In the genomic region with DNA sequence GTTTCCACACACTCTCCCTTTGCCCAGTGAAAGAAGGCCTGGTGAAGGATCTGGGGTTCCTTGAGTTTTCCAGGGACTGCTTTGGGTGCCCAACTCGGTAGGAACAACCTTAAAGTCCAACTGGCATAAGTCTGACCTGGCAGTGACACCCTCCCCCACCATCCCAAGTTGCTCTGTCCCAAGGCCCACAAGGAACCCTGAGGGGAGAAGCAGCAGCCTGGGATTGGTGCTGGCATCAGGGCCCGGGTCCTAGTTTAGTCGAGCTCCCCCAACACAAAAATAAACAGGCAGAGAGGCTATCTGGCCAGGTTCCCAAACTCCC, we compare ENCODE assay signal across 8 cellular contexts. TPM values are rescaled to one million over a fixed set of nuclear protein-coding genes. Genes with fewer than 3 reads are reported as not detected.
DNase-seq lines count a peak whose midpoint lies in the region; ATAC-seq and TF ChIP-seq lines count a peak whose summit lies in the region.

No MANE protein-coding gene starts in this region.

- peak overlapping the region; percentile 92 for H3K4me3 Mint-ChIP-seq in CD4-positive, alpha-beta T cell
- peak overlapping the region; percentile 94 to 96 for H3K4me3 Mint-ChIP-seq in effector memory CD8-positive, alpha-beta T cell

- H3K27ac ChIP-seq in CD4-positive, alpha-beta T cell (ENCODE audit: low read depth, low read length), result peak overlapping the region; percentile 49

- peak overlapping the region; percentile 55 for H3K27ac Mint-ChIP-seq in CD4-positive, alpha-beta T cell
- peak overlapping the region; percentile 90 to 97 for H3K27ac Mint-ChIP-seq in effector memory CD8-positive, alpha-beta T cell

- CTCF ChIA-PET in CD4-positive, alpha-beta T cell (lab: Charles Lee), result interaction anchor here (1.4 to 2.0 kb wide), 3 partner anchors 10 to 81 kb away, joined by 3 to 7 read pairs (median 4); a partner anchor contains a TSS

- H3K4me3 ChIP-seq in NB4 (ENCODE audit: low read depth, low read length) (peak overlapping the region; percentile 81), neuron (ENCODE audit: low read length) (peak overlapping the region; percentile 95)

- no peaks in the 10 kb centered on the region for H3K9me3 Mint-ChIP-seq in CD4-positive, alpha-beta T cell
- no peaks in the 10 kb centered on the region for H3K9me3 Mint-ChIP-seq in effector memory CD8-positive, alpha-beta T cell

- no peak for TF ChIP-seq POLR2A in NB4 (IDR thresholded peaks at IDR 0.05; ENCODE audit: extremely low read depth, insufficient read length)

- no peak for DNase-seq in CD4-positive, alpha-beta T cell
- DNase-seq in NB4 (ENCODE audit: low read depth) (no peak), pons (ENCODE audit: low spot score) (no peak), SW 1271 (lab: John Stamatoyannopoulos, UW) (no peak), hepatic stellate cell (ENCODE audit: low spot score) (no peak)
- no peak for DNase-seq in effector memory CD8-positive, alpha-beta T cell

- peaks cover 66% of the 10 kb centered on the region for H3K4me1 Mint-ChIP-seq in CD4-positive, alpha-beta T cell (ENCODE audit: low read depth)
- H3K4me1 Mint-ChIP-seq in effector memory CD8-positive, alpha-beta T cell (ENCODE audit: low read depth in 2 of 2), result peaks cover 62 to 67% of the 10 kb centered on the region in 2 donors

- peaks cover 44% of the 10 kb centered on the region for H3K36me3 Mint-ChIP-seq in CD4-positive, alpha-beta T cell (ENCODE audit: low read depth)
- peaks cover 35% of the 10 kb centered on the region for H3K36me3 Mint-ChIP-seq in effector memory CD8-positive, alpha-beta T cell (ENCODE audit: insufficient read depth)

- peaks cover 22% of the 10 kb centered on the region for H3K36me3 ChIP-seq in neuron (ENCODE audit: insufficient read depth, low read length)

- TF ChIP-seq CTCF in CD4-positive, alpha-beta T cell (IDR thresholded peaks at IDR 0.05), result no peak
- no peak for TF ChIP-seq CTCF in NB4 (IDR thresholded peaks at IDR 0.05; ENCODE audit: low read depth, low read length)

- intact Hi-C loops in CD4-positive, alpha-beta T cell (cut with DNase I, micrococcal nuclease), result no loop called here

- no peaks in the 10 kb centered on the region for H3K27me3 ChIP-seq in CD4-positive, alpha-beta T cell (ENCODE audit: control insufficient read depth, insufficient read depth, low read length)
- H3K27me3 ChIP-seq in neuron (ENCODE audit: insufficient read depth, low read length), result no peaks in the 10 kb centered on the region

- H2AFZ ChIP-seq in neuron (ENCODE audit: low read depth, low read length), result no peak overlapping the region

- POLR2A ChIA-PET in CD4-positive, alpha-beta T cell (lab: Charles Lee), result interaction anchor here (1.9 to 3.4 kb wide), 2 partner anchors 11 to 129 kb away, joined by 9 to 28 read pairs; a partner anchor contains a TSS

- H3K27me3 Mint-ChIP-seq in CD4-positive, alpha-beta T cell, result no peaks in the 10 kb centered on the region
- H3K27me3 Mint-ChIP-seq in effector memory CD8-positive, alpha-beta T cell, result no peaks in the 10 kb centered on the region

- peaks cover 41% of the 10 kb centered on the region for H3K4me1 ChIP-seq in neuron (ENCODE audit: insufficient read depth, low read length)

- no peaks in the 10 kb centered on the region for H3K9me3 ChIP-seq in CD4-positive, alpha-beta T cell (ENCODE audit: control insufficient read depth, low read length)
- no peaks in the 10 kb centered on the region for H3K9me3 ChIP-seq in neuron (ENCODE audit: low read length)

- ATAC-seq in CD4-positive, alpha-beta T cell (ENCODE audit: poor library complexity), result no peak
- ATAC-seq in effector memory CD8-positive, alpha-beta T cell (replicated peaks), result no peak
- no peak for ATAC-seq in HG03354 (IDR thresholded peaks at IDR 0.05; ENCODE audit: poor library complexity, severe bottlenecking, unreplicated experiment)

RNA-seq across cellular contexts. Expression of a gene that starts 1.6 kb away (rescaled TPM):
- total RNA-seq in CD4-positive, alpha-beta T cell, result 100 to 1,000 TPM; 107 to 110 TPM

RNA-seq across cellular contexts. Expression of a gene that starts 10.8 kb away (rescaled TPM):
- 1 to 10 TPM; 5.1 to 6.0 TPM for total RNA-seq in CD4-positive, alpha-beta T cell

RNA-seq across cellular contexts. Expression of a gene that starts 35.6 kb away (rescaled TPM):
- total RNA-seq in CD4-positive, alpha-beta T cell, result 1 to 10 TPM in 1 of 2 experiments, under 1 TPM in 1; 0.71 to 1.1 TPM

RNA-seq across cellular contexts. Expression of a gene that starts 40.4 kb away (rescaled TPM):
- total RNA-seq in CD4-positive, alpha-beta T cell, result 10 to 100 TPM; 34.6 to 38.2 TPM

RNA-seq across cellular contexts. Expression of a gene that starts 51.6 kb away (rescaled TPM):
- total RNA-seq in CD4-positive, alpha-beta T cell, result 100 to 1,000 TPM; 401 to 418 TPM
